In genomic region chr4:101458473-101458872, GRCh38 we compare ENCODE assay signal across 9 cellular contexts.
"Had no signal": no experiment of that assay in that cellular context is flagged by ENCODE, and none has a peak within 500 bp of the region (broad histone marks: within the 10 kb centered on the region; RNA-seq: fewer than 3 reads in every experiment).

No MANE protein-coding gene starts in this region.

- H3K4me3 ChIP-seq: GM23248, GM23338, HAP-1 had no signal

- DNase-seq: GOT3, H7, H9, HCEC 1CT, HFFc6 had no signal

- H3K27ac ChIP-seq: GM23248 had no signal

- ATAC-seq: GM23338, HCT116 had no signal

- H3K27ac Mint-ChIP-seq: GM23338, H9, HFFc6 had no signal

- H3K4me1 Mint-ChIP-seq: GM23338, H9 had no signal

- H3K4me3 Mint-ChIP-seq: GM23338, H9, HFFc6 had no signal

- H3K36me3 ChIP-seq: HAP-1 had no signal

- H2AFZ ChIP-seq: GM23248, GM23338 had no signal

- H3K4me1 ChIP-seq: HAP-1 had no signal

- H3K4me2 ChIP-seq: GM23338 had no signal

- H3K9me3 ChIP-seq: HAP-1 had no signal

- H3K9ac ChIP-seq: GM23248 had no signal
